In genomic region chrX:53283567-53283966, GRCh38 we compare ENCODE assay signal across 17 cellular contexts. TPM values are rescaled to one million over a fixed set of nuclear protein-coding genes. Genes with fewer than 3 reads are reported as not detected.
A peak's percentile ranks its signal among the peaks of the same experiment; 100 is the strongest.
DNase-seq lines count a peak whose midpoint lies in the region; ATAC-seq and TF ChIP-seq lines count a peak whose summit lies in the region.
"Had no signal": no experiment of that assay in that cellular context is flagged by ENCODE, and none has a peak within 500 bp of the region (broad histone marks: within the 10 kb centered on the region; RNA-seq: fewer than 3 reads in every experiment).

No MANE protein-coding gene starts in this region.

- peaks cover 57% of the 10 kb centered on the region for H3K4me1 ChIP-seq in vagina

- no peaks in the 10 kb centered on the region for H3K36me3 Mint-ChIP-seq in activated CD4-positive, alpha-beta T cell treated with anti-CD3 and anti-CD28 coated beads, Interleukin-2, amount 10 ng/mL, durations not matched to agents 24 days and 14 days (ENCODE audit: low read depth)
- H3K36me3 Mint-ChIP-seq: CD8-positive, alpha-beta T cell had no signal

- H3K27ac ChIP-seq in vagina: peak overlapping the region; percentile 54
- H3K27ac ChIP-seq: BLaER1 treated with 17β-estradiol and CSF1 and Interleukin-3, amounts not matched to agents 10 nM and 100 nM; GM23248 had no signal

- intact Hi-C loops in activated CD4-positive, alpha-beta T cell treated with anti-CD3 and anti-CD28 coated beads, Interleukin-2, amount 10 ng/mL, durations not matched to agents 24 days and 14 days (cut with micrococcal nuclease): no loop called here
- intact Hi-C loops in vagina (cut with DNase I): no loop called here

- peaks cover 14% of the 10 kb centered on the region for H3K4me1 Mint-ChIP-seq in activated CD4-positive, alpha-beta T cell treated with anti-CD3 and anti-CD28 coated beads, Interleukin-2, amount 10 ng/mL, durations not matched to agents 24 days and 14 days

- no peak for DNase-seq in activated CD4-positive, alpha-beta T cell treated with anti-CD3 and anti-CD28 coated beads, Interleukin-2, amount 10 ng/mL, durations not matched to agents 24 days and 14 days
- no peak for DNase-seq in activated CD4-positive, alpha-beta T cell treated with anti-CD3 and anti-CD28 coated beads, Interleukin-2, amount 50 U/mL, for 1 hour
- DNase-seq in islet precursor cell: peak; percentile 13
- no peak for DNase-seq in vagina (ENCODE audit: extremely low spot score in 2 of 2)
- no peak for DNase-seq in NCI-H82 treated with DMSO at 0.1 percent for 48 hours (lab: John Stamatoyannopoulos, UW; ENCODE audit: unreplicated experiment)
- no peak for DNase-seq in HPDE6-E6E7 (ENCODE audit: extremely low spot score)
- DNase-seq: Calu3; CD8-positive, alpha-beta T cell; DMS79 treated with DMSO at 0.1 percent for 48 hours; GF-D8; GM23248; HCEC 1CT; HFFc6 had no signal

- no peaks in the 10 kb centered on the region for H3K9me3 ChIP-seq in vagina
- H3K9me3 ChIP-seq: BLaER1 treated with 17β-estradiol and CSF1 and Interleukin-3, amounts not matched to agents 10 nM and 100 nM had no signal

- H3K4me3 Mint-ChIP-seq in activated CD4-positive, alpha-beta T cell treated with anti-CD3 and anti-CD28 coated beads, Interleukin-2, amount 10 ng/mL, durations not matched to agents 24 days and 14 days: no peak overlapping the region
- H3K4me3 Mint-ChIP-seq: B cell; CD8-positive, alpha-beta T cell; HFFc6 had no signal

- no peak overlapping the region for H3K4me3 ChIP-seq in vagina
- H3K4me3 ChIP-seq: BLaER1 treated with 17β-estradiol and CSF1 and Interleukin-3, amounts not matched to agents 10 nM and 100 nM; GM23248 had no signal

- H3K27me3 ChIP-seq in vagina: no peaks in the 10 kb centered on the region

- no peaks in the 10 kb centered on the region for H3K27me3 Mint-ChIP-seq in activated CD4-positive, alpha-beta T cell treated with anti-CD3 and anti-CD28 coated beads, Interleukin-2, amount 10 ng/mL, durations not matched to agents 24 days and 14 days
- H3K27me3 Mint-ChIP-seq: B cell had no signal

- TF ChIP-seq EP300 in Ishikawa (IDR thresholded peaks at IDR 0.05; ENCODE audit: borderline replicate concordance): no peak

- no peak for TF ChIP-seq POLR2A in vagina (IDR thresholded peaks at IDR 0.05)

- peak overlapping the region; percentile 36 for H3K27ac Mint-ChIP-seq in activated CD4-positive, alpha-beta T cell treated with anti-CD3 and anti-CD28 coated beads, Interleukin-2, amount 10 ng/mL, durations not matched to agents 24 days and 14 days
- H3K27ac Mint-ChIP-seq: B cell; CD8-positive, alpha-beta T cell; HFFc6 had no signal

- H3K36me3 ChIP-seq in vagina: no peaks in the 10 kb centered on the region
- H3K36me3 ChIP-seq: BLaER1 treated with 17β-estradiol and CSF1 and Interleukin-3, amounts not matched to agents 10 nM and 100 nM had no signal

- TF ChIP-seq RAD21 in Ishikawa (IDR thresholded peaks at IDR 0.05; ENCODE audit: low read depth): no peak

- no peak for TF ChIP-seq CTCF in vagina (IDR thresholded peaks at IDR 0.05)

- no peak for ATAC-seq in GM19452 (IDR thresholded peaks at IDR 0.05; ENCODE audit: unreplicated experiment)
- ATAC-seq: CD8-positive, alpha-beta T cell had no signal

- H3K9me3 Mint-ChIP-seq in activated CD4-positive, alpha-beta T cell treated with anti-CD3 and anti-CD28 coated beads, Interleukin-2, amount 10 ng/mL, durations not matched to agents 24 days and 14 days: no peaks in the 10 kb centered on the region
- H3K9me3 Mint-ChIP-seq: CD8-positive, alpha-beta T cell; HFFc6 had no signal

TF ChIP-seq in Ishikawa, 13 proteins besides CTCF, POLR2A, EP300 and RAD21:
- TF ChIP-seq ZBTB7A (IDR thresholded peaks at IDR 0.05; ENCODE audit: low read depth): no peak
- TF ChIP-seq REST (IDR thresholded peaks at IDR 0.05; ENCODE audit: low read depth): peak; percentile 46

RNA-seq across cellular contexts. Expression of gene IQSEC2, which starts 2.2 kb away (rescaled TPM):
- total RNA-seq in activated CD4-positive, alpha-beta T cell treated with anti-CD3 and anti-CD28 coated beads, Interleukin-2, amount 10 ng/mL, durations not matched to agents 24 days and 14 days: 0.37 and 0.64 TPM in 2 replicates
- 22.8 TPM for total RNA-seq in vagina

RNA-seq across cellular contexts. Expression of gene KDM5C, which starts 58.6 kb away (rescaled TPM):
- 112 and 119 TPM in 2 replicates for total RNA-seq in activated CD4-positive, alpha-beta T cell treated with anti-CD3 and anti-CD28 coated beads, Interleukin-2, amount 10 ng/mL, durations not matched to agents 24 days and 14 days
- 123 TPM for total RNA-seq in vagina

Comparison
In these comparisons a context has a peak if more than half of its experiments do, and no peak if none do; other contexts are left out.
1. RNA of gene IQSEC2, which starts 2.2 kb away (total RNA-seq): 22.8 TPM in vagina (single experiment); 0.37 to 0.64 TPM in activated CD4-positive, alpha-beta T cell treated with anti-CD3 and anti-CD28 coated beads, Interleukin-2, amount 10 ng/mL, durations not matched to agents 24 days and 14 days; every median in the first group is over 10 times any median in the second.